ENCODE assay signal across 1 cellular context in genomic region chr7:1432411-1433082, GRCh38.
TF ChIP-seq lines count a peak whose summit lies in the region.

No MANE protein-coding gene starts in this region.

TF ChIP-seq in K562, 482 proteins besides CTCF, POLR2A, EP300 and RAD21 (continued from another document and continues in another):
- TF ChIP-seq ARID4B (CRISPR knock-in tag; IDR thresholded peaks at IDR 0.05) (no peak), POLR2G (IDR thresholded peaks at IDR 0.05; ENCODE audit: low read depth, low read length) (0 out of 2 replicates have a peak, but pooled peaks have one; percentile 27), TEAD1 (CRISPR knock-in tag; IDR thresholded peaks at IDR 0.05) (no peak), ATF1 (CRISPR knock-in tag; IDR thresholded peaks at IDR 0.05) (no peak), ATF1 (tag; IDR thresholded peaks at IDR 0.05) (peak; percentile 34; the same call in 1 of the 2 replicates), POLR3A (IDR thresholded peaks at IDR 0.05; ENCODE audit: borderline replicate concordance, extremely low read depth, insufficient read depth, insufficient read length) (no peak), MBD2 (IDR thresholded peaks at IDR 0.05; ENCODE audit: borderline replicate concordance, low read depth) (0 out of 2 replicates have a peak, but pooled peaks have one; percentile 9), IRF9 (tag; IDR thresholded peaks at IDR 0.05) (no peak), TAF9B (IDR thresholded peaks at IDR 0.05; ENCODE audit: partially characterized antibody) (no peak), PHB2 (IDR thresholded peaks at IDR 0.05; ENCODE audit: low read depth) (no peak), ATF7 (IDR thresholded peaks at IDR 0.05) (0 out of 2 replicates have a peak, but pooled peaks have one; percentile 27), ZBED1 (IDR thresholded peaks at IDR 0.05) (peak; percentile 43; the same call in 1 of the 2 replicates), RHOXF2B (CRISPR knock-in tag; conservative IDR thresholded peaks at IDR 0.05) (no peak), RFX5 (IDR thresholded peaks at IDR 0.05; ENCODE audit: low read depth, low read length) (no peak), LCOR (CRISPR knock-in tag; IDR thresholded peaks at IDR 0.05) (no peak), PHTF2 (CRISPR knock-in tag; IDR thresholded peaks at IDR 0.05) (no peak), HOMEZ (CRISPR knock-in tag; IDR thresholded peaks at IDR 0.05) (no peak), XRCC5 (IDR thresholded peaks at IDR 0.05; ENCODE audit: low read depth, low read length) (peak; percentile 84; the same call in 1 of the 2 replicates), CTCFL (IDR thresholded peaks at IDR 0.05; ENCODE audit: borderline replicate concordance, insufficient read depth, low read depth, low read length, poor library complexity, severe bottlenecking) (peak; percentile 73), ZC3H11A (IDR thresholded peaks at IDR 0.05; ENCODE audit: low read depth, low read length) (no peak), TAF7 (tag; IDR thresholded peaks at IDR 0.05) (no peak), PRDM10 (IDR thresholded peaks at IDR 0.05; ENCODE audit: partially characterized antibody) (no peak), HES1 (IDR thresholded peaks at IDR 0.05; ENCODE audit: low read depth) (no peak), ZNF263 (CRISPR knock-in tag; IDR thresholded peaks at IDR 0.05; ENCODE audit: borderline replicate concordance) (0 out of 2 replicates have a peak, but pooled peaks have one; percentile 65), ELF1 (tag; IDR thresholded peaks at IDR 0.05) (no peak), PTBP1 (IDR thresholded peaks at IDR 0.05; ENCODE audit: low read depth, low read length) (peak; percentile 43; the same call in 1 of the 2 replicates), SMARCA4 (IDR thresholded peaks at IDR 0.05) (peak; percentile 52; the same call in 1 of the 2 replicates), HBP1 (CRISPR knock-in tag; IDR thresholded peaks at IDR 0.05) (no peak), KLF6 (CRISPR knock-in tag; IDR thresholded peaks at IDR 0.05; ENCODE audit: borderline replicate concordance) (no peak), SMARCA5 (IDR thresholded peaks at IDR 0.05) (peak; percentile 56; the same call in 1 of the 2 replicates), AFF4 (CRISPR knock-in tag; IDR thresholded peaks at IDR 0.05) (no peak), TGIF2 (CRISPR knock-in tag; IDR thresholded peaks at IDR 0.05) (no peak), ZBTB17 (CRISPR knock-in tag; IDR thresholded peaks at IDR 0.05) (no peak), ZNF668 (CRISPR knock-in tag; IDR thresholded peaks at IDR 0.05) (no peak), CREM (IDR thresholded peaks at IDR 0.05; ENCODE audit: low read depth) (peak; percentile 51; the same call in 1 of the 2 replicates), BCL6 (CRISPR knock-in tag; IDR thresholded peaks at IDR 0.05) (no peak), MYNN (IDR thresholded peaks at IDR 0.05) (peak; percentile 42; the same call in 1 of the 2 replicates), MYNN (CRISPR knock-in tag; IDR thresholded peaks at IDR 0.05) (no peak), KLF1 (tag; IDR thresholded peaks at IDR 0.05) (no peak), KDM5B (IDR thresholded peaks at IDR 0.05; ENCODE audit: insufficient replicate concordance, low read depth, low read length) (no peak), ZSCAN32 (CRISPR knock-in tag; IDR thresholded peaks at IDR 0.05) (no peak), KLF16 (IDR thresholded peaks at IDR 0.05) (peak; percentile 55; the same call in 1 of the 2 replicates), CC2D1A (IDR thresholded peaks at IDR 0.05) (0 out of 2 replicates have a peak, but pooled peaks have one; percentile 61), RAD51 (IDR thresholded peaks at IDR 0.05; ENCODE audit: borderline replicate concordance, low read depth) (no peak), ZNF311 (CRISPR knock-in tag; IDR thresholded peaks at IDR 0.05) (no peak)
